ENCODE assay signal across 13 cellular contexts in genomic region chr5:132434391-132434790, GRCh38. TPM values are rescaled to one million over a fixed set of nuclear protein-coding genes. Genes with fewer than 3 reads are reported as not detected.
DNase-seq lines count a peak whose midpoint lies in the region; ATAC-seq and TF ChIP-seq lines count a peak whose summit lies in the region.
"Had no signal": no experiment of that assay in that cellular context is flagged by ENCODE, and none has a peak within 500 bp of the region (broad histone marks: within the 10 kb centered on the region; RNA-seq: fewer than 3 reads in every experiment).

No MANE protein-coding gene starts in this region.

- 50% methylated on average over 3 of the region's 3 CpGs for WGBS in esophagus muscularis mucosa

- H3K36me3 ChIP-seq in esophagus muscularis mucosa = no peaks in the 10 kb centered on the region

- peaks cover 0 to 2% (median 0%) of the 10 kb centered on the region in 3 donors for H3K27me3 Mint-ChIP-seq in CD14-positive monocyte (ENCODE audit: low read depth in 3 of 3)
- no peaks in the 10 kb centered on the region for H3K27me3 Mint-ChIP-seq in IgD-negative memory B cell
- peaks cover 9% of the 10 kb centered on the region for H3K27me3 Mint-ChIP-seq in nephron progenitor cell (ENCODE audit: low read depth, poor library complexity)

- H3K27ac Mint-ChIP-seq in CD14-positive monocyte = peak overlapping the region; percentile 4 to 88 (median 50)
- peak overlapping the region in 2 of 3 donors; percentile 3 to 76 for H3K27ac Mint-ChIP-seq in IgD-negative memory B cell
- H3K27ac Mint-ChIP-seq in nephron progenitor cell = peak overlapping the region; percentile 1

- H3K4me3 Mint-ChIP-seq in CD14-positive monocyte (no peak overlapping the region), IgD-negative memory B cell (peak overlapping the region in 1 of 4 donors; percentile 13), nephron progenitor cell (no peak overlapping the region)

- H3K36me3 Mint-ChIP-seq in CD14-positive monocyte (peaks cover 26 to 27% of the 10 kb centered on the region in 2 donors), IgD-negative memory B cell (peaks cover 3% of the 10 kb centered on the region), nephron progenitor cell (ENCODE audit: low read depth) (no peaks in the 10 kb centered on the region)

- no peak overlapping the region for H3K4me3 ChIP-seq in esophagus muscularis mucosa

- H3K4me1 ChIP-seq in esophagus muscularis mucosa = peaks cover 84 to 95% (median 90%) of the 10 kb centered on the region in 4 donors

- no peak for ATAC-seq in GM21786 (IDR thresholded peaks at IDR 0.05; ENCODE audit: unreplicated experiment)

- H3K9me3 ChIP-seq in esophagus muscularis mucosa = no peaks in the 10 kb centered on the region
- H3K9me3 ChIP-seq: SK-N-SH had no signal

- H3K4me1 Mint-ChIP-seq in CD14-positive monocyte (peaks cover 92% of the 10 kb centered on the region), IgD-negative memory B cell (peaks cover 56 to 81% (median 64%) of the 10 kb centered on the region in 3 donors), nephron progenitor cell (peaks cover 32% of the 10 kb centered on the region)

- H3K27me3 ChIP-seq in esophagus muscularis mucosa = no peaks in the 10 kb centered on the region

- TF ChIP-seq CTCF in CD14-positive monocyte (IDR thresholded peaks at IDR 0.05) = no peak
- TF ChIP-seq CTCF in esophagus muscularis mucosa (IDR thresholded peaks at IDR 0.05) = no peak
- no peak for TF ChIP-seq CTCF in nephron progenitor cell (IDR thresholded peaks at IDR 0.05)

- DNase-seq in CD14-positive monocyte (ENCODE audit: low spot score) (no peak), esophagus muscularis mucosa (ENCODE audit: extremely low spot score) (no peak), nephron progenitor cell (no peak), KBM-7 (no peak), ecto neural progenitor cell (ENCODE audit: low spot score) (no peak)
- DNase-seq in activated CD4-positive, CD25-positive, alpha-beta regulatory T cell (lab: John Stamatoyannopoulos, UW) = no peak
- DNase-seq: C1 segment of cervical spinal cord, cortex of kidney, islet precursor cell, occipital lobe, SK-N-SH had no signal

- no peak for TF ChIP-seq EP300 in esophagus muscularis mucosa (IDR thresholded peaks at IDR 0.05)

- H3K9me3 Mint-ChIP-seq in CD14-positive monocyte = no peaks in the 10 kb centered on the region
- H3K9me3 Mint-ChIP-seq in IgD-negative memory B cell = no peaks in the 10 kb centered on the region
- no peaks in the 10 kb centered on the region for H3K9me3 Mint-ChIP-seq in nephron progenitor cell

- peak overlapping the region; percentile 57 to 85 (median 67) for H3K27ac ChIP-seq in esophagus muscularis mucosa (replicated peaks in 1 of 4)

- intact Hi-C loops in CD14-positive monocyte (cut with micrococcal nuclease) (no loop called here), esophagus muscularis mucosa (cut with DNase I) (no loop called here)

- TF ChIP-seq POLR2A in esophagus muscularis mucosa (IDR thresholded peaks at IDR 0.05; ENCODE audit: low read depth) = no peak

- in situ Hi-C loops in KBM-7 (cut with MboI; ENCODE audit: low pct_unique_long_range_greater_than_20kb, low sequenced_read_pairs) = no loop called here

RNA-seq across cellular contexts. Expression of gene IRF1, which starts 56.2 kb away (rescaled TPM):
- polyA plus RNA-seq in CD14-positive monocyte (100 to 1,000 TPM; 125 to 129 TPM), IgD-negative memory B cell (207 TPM)
- 100 to 1,000 TPM in 1 of 4 donors, 10 to 100 TPM in 3; 20.6 to 289 (median 29.6) TPM for total RNA-seq in esophagus muscularis mucosa
